ENCODE assay signal across 28 cellular contexts in the genomic region with DNA sequence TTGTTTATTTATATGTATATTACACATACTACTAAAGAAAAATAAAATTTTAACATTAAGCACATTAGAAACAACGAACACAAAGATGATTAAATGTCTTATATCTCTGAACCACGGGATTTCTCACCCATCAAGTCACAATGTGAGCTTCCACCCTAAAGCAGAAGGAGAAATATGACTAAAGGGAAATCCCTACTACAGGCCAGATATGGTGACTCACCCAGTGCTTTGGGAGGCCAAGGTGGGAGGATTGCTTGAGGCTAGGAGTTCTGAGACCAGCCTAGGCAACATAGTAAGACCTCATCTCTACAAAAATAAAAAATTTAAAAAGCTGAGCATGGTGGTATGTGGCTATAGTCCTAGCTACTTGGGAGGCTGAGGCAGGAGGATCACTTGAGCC. TPM values are rescaled to one million over a fixed set of nuclear protein-coding genes. Genes with fewer than 3 reads are reported as not detected.
DNase-seq lines count a peak whose midpoint lies in the region; ATAC-seq, FAIRE-seq and TF ChIP-seq lines count a peak whose summit lies in the region.
"Had no signal": no experiment of that assay in that cellular context is flagged by ENCODE, and none has a peak within 500 bp of the region (broad histone marks: within the 10 kb centered on the region; RNA-seq: fewer than 3 reads in every experiment).

No MANE protein-coding gene starts in this region.

- no peak overlapping the region for H3K4me3 Mint-ChIP-seq in activated CD4-positive, alpha-beta T cell treated with anti-CD3 and anti-CD28 coated beads for 36 hours
- H3K4me3 Mint-ChIP-seq: activated B cell treated with CpG ODN at 0.5 μM for 24 hours, immature natural killer cell had no signal

- peak; percentile 96 for ATAC-seq in activated CD4-positive, alpha-beta T cell treated with anti-CD3 and anti-CD28 coated beads for 36 hours
- ATAC-seq in GM18861 (IDR thresholded peaks at IDR 0.05; ENCODE audit: unreplicated experiment): no peak
- ATAC-seq: esophagus mucosa, left ventricle myocardium superior, sciatic nerve had no signal

- no peak for TF ChIP-seq CTCF in fibroblast of lung (conservative IDR thresholded peaks at IDR 0.05 in 1 of 2, IDR thresholded peaks at IDR 0.05 in 1 of 2; ENCODE audit: low read depth in 1 of 2, low read length in 2 of 2)

- H2AFZ ChIP-seq in fibroblast of lung (ENCODE audit: low read length): no peak overlapping the region

- H3K9me3 ChIP-seq in fibroblast of lung (ENCODE audit: control insufficient read depth, insufficient read depth, low read depth, low read length) (no peaks in the 10 kb centered on the region), small intestine (ENCODE audit: control insufficient read depth, low read depth) (no peaks in the 10 kb centered on the region)
- H3K9me3 ChIP-seq: BE2C, SK-N-SH, upper lobe of left lung had no signal

- peak; percentile 56 for DNase-seq in activated CD4-positive, alpha-beta T cell treated with anti-CD3 and anti-CD28 coated beads for 36 hours
- DNase-seq in activated CD4-positive, alpha-beta T cell treated with anti-CD3 and anti-CD28 coated beads for 1 hour: no peak
- peak; percentile 32 for DNase-seq in A172 (ENCODE audit: low spot score)
- DNase-seq in M059J (ENCODE audit: low read depth): peak; percentile 25
- peak; percentile 19 to 62 for DNase-seq in fibroblast of lung (ENCODE audit: low read depth in 2 of 2)
- DNase-seq in head of caudate nucleus: no peak
- no peak for DNase-seq in small intestine
- DNase-seq: activated B cell treated with CpG ODN at 0.5 μM for 24 hours; activated CD8-positive, alpha-beta memory T cell treated with anti-CD3 and anti-CD28 coated beads, Interleukin-2, amount 50 U/mL, for 4 hours; BE2C; COR-L47; effector CD8-positive, alpha-beta T cell; glutamatergic neuron; HCEC 1CT; immature natural killer cell; left ventricle myocardium superior; NCI-H1417 treated with DMSO at 0.1 percent for 48 hours; NCI-H524; upper lobe of left lung had no signal

- H3K36me3 ChIP-seq in fibroblast of lung (ENCODE audit: control insufficient read depth, insufficient read depth, low read length) (no peaks in the 10 kb centered on the region), small intestine (ENCODE audit: control insufficient read depth in 2 of 2, insufficient read depth in 2 of 2, low read length in 2 of 2) (no peaks in the 10 kb centered on the region)
- H3K36me3 ChIP-seq: BE2C, upper lobe of left lung had no signal

- H3K4me1 ChIP-seq in fibroblast of lung (ENCODE audit: control insufficient read depth, extremely low read depth, insufficient read depth, low read length) (no peaks in the 10 kb centered on the region), small intestine (ENCODE audit: control insufficient read depth in 2 of 2, insufficient read depth in 1 of 2, low read depth in 1 of 2, low read length in 1 of 2) (no peaks in the 10 kb centered on the region)
- H3K4me1 ChIP-seq: BE2C, upper lobe of left lung had no signal

- 64 to 83% (median 78%) methylated on average over 2 of the region's 2 CpGs for WGBS in small intestine, 3 donors

- H3K4me2 ChIP-seq in fibroblast of lung (ENCODE audit: extremely low read depth, insufficient read depth, low read length): no peak overlapping the region
- H3K4me2 ChIP-seq: SK-N-SH had no signal

- H3K27ac ChIP-seq in fibroblast of lung (ENCODE audit: insufficient read depth, low read length) (no peak overlapping the region), small intestine (ENCODE audit: low read depth in 1 of 2, low read length in 1 of 2) (no peak overlapping the region)
- H3K27ac ChIP-seq: RWPE1, upper lobe of left lung had no signal

- H3K79me2 ChIP-seq in fibroblast of lung (ENCODE audit: control insufficient read depth, insufficient read depth, low read length): no peaks in the 10 kb centered on the region

- H3K4me3 ChIP-seq in fibroblast of lung (replicated peaks in 1 of 4; ENCODE audit: control extremely low read depth in 1 of 4, insufficient read depth in 1 of 4, low read depth in 3 of 4, low read length in 4 of 4): no peak overlapping the region
- H3K4me3 ChIP-seq in small intestine (ENCODE audit: low read depth in 1 of 2, low read length in 2 of 2): no peak overlapping the region
- H3K4me3 ChIP-seq: upper lobe of left lung had no signal

- H3K27ac Mint-ChIP-seq in activated CD4-positive, alpha-beta T cell treated with anti-CD3 and anti-CD28 coated beads for 36 hours: no peak overlapping the region
- H3K27ac Mint-ChIP-seq: activated B cell treated with CpG ODN at 0.5 μM for 24 hours, immature natural killer cell had no signal

- H3K27me3 ChIP-seq in fibroblast of lung (ENCODE audit: control insufficient read depth, insufficient read depth, low read length) (no peaks in the 10 kb centered on the region), small intestine (ENCODE audit: control insufficient read depth in 2 of 2, insufficient read depth in 2 of 2, low read length in 2 of 2) (no peaks in the 10 kb centered on the region)
- H3K27me3 ChIP-seq: BE2C, upper lobe of left lung had no signal

- CTCF ChIA-PET in activated CD4-positive, alpha-beta T cell treated with anti-CD3 and anti-CD28 coated beads for 36 hours (lab: Charles Lee): interaction anchor here (0.9 to 1.0 kb wide), 2 partner anchors 21 to 163 kb away, joined by 3 read pairs; no protein-coding TSS in a partner anchor

- no peaks in the 10 kb centered on the region for H4K20me1 ChIP-seq in fibroblast of lung (ENCODE audit: control insufficient read depth, extremely low read depth, insufficient read depth, low read length)

- no peaks in the 10 kb centered on the region for H3K27me3 Mint-ChIP-seq in activated CD4-positive, alpha-beta T cell treated with anti-CD3 and anti-CD28 coated beads for 36 hours
- H3K27me3 Mint-ChIP-seq: activated B cell treated with CpG ODN at 0.5 μM for 24 hours had no signal

- FAIRE-seq in small intestine (lab: Jason Lieb, UNC): no peak
- FAIRE-seq: A204.1 had no signal

- H3K4me1 Mint-ChIP-seq in activated CD4-positive, alpha-beta T cell treated with anti-CD3 and anti-CD28 coated beads for 36 hours: no peaks in the 10 kb centered on the region
- H3K4me1 Mint-ChIP-seq: activated B cell treated with CpG ODN at 0.5 μM for 24 hours, immature natural killer cell had no signal

- intact Hi-C loops in activated CD4-positive, alpha-beta T cell treated with anti-CD3 and anti-CD28 coated beads for 36 hours (cut with DNase I, micrococcal nuclease): no loop called here
- intact Hi-C loops in head of caudate nucleus (cut with DNase I): no loop called here

- POLR2A ChIA-PET in activated CD4-positive, alpha-beta T cell treated with anti-CD3 and anti-CD28 coated beads for 36 hours (lab: Charles Lee): no interaction called here

- H3K36me3 Mint-ChIP-seq in activated CD4-positive, alpha-beta T cell treated with anti-CD3 and anti-CD28 coated beads for 36 hours (ENCODE audit: low read depth): no peaks in the 10 kb centered on the region
- H3K36me3 Mint-ChIP-seq: immature natural killer cell had no signal

- H3K9ac ChIP-seq in fibroblast of lung (ENCODE audit: insufficient read depth, low read length): no peak overlapping the region
- H3K9ac ChIP-seq: SK-N-SH had no signal

- peaks cover 1% of the 10 kb centered on the region for H3K9me3 Mint-ChIP-seq in activated CD4-positive, alpha-beta T cell treated with anti-CD3 and anti-CD28 coated beads for 36 hours (ENCODE audit: low read depth)
- H3K9me3 Mint-ChIP-seq: activated B cell treated with CpG ODN at 0.5 μM for 24 hours had no signal

RNA-seq across cellular contexts. Expression of a gene that starts 24.6 kb away (rescaled TPM):
- under 1 TPM; 0.12 to 0.14 TPM for total RNA-seq in activated CD4-positive, alpha-beta T cell treated with anti-CD3 and anti-CD28 coated beads for 36 hours
- total RNA-seq in A172 (2014; rRNA removed; shearing (Covaris generic)): not detected in 2 replicates
- total RNA-seq in M059J (2014; rRNA removed; shearing (Covaris generic)): not detected in 2 replicates
- under 0.01 and 0.17 TPM in 2 replicates for total RNA-seq in fibroblast of lung
- not detected in 2 replicates for polyA plus RNA-seq in fibroblast of lung
- polyA plus RNA-seq in fibroblast of lung (2012): not detected in 2 replicates
- not detected in 2 replicates for polyA minus RNA-seq in fibroblast of lung (ENCODE audit: low replicate concordance)
- under 1 TPM in 1 of 3 donors, not detected in 2; 0.03 TPM for polyA plus RNA-seq in small intestine
- total RNA-seq: chondrocyte, esophagus mucosa, mononuclear cell had no signal
- polyA plus RNA-seq: neural cell had no signal

Comparison
In these comparisons a context has a peak if more than half of its experiments do, and no peak if none do; other contexts are left out.
1. DNase-seq: peak in activated CD4-positive, alpha-beta T cell treated with anti-CD3 and anti-CD28 coated beads for 36 hours (single experiment), A172 (single experiment), M059J (single experiment) and fibroblast of lung (2 of 2); none in activated CD4-positive, alpha-beta T cell treated with anti-CD3 and anti-CD28 coated beads for 1 hour (single experiment), head of caudate nucleus (0 of 42) and small intestine (single experiment).